12 cellular contexts compared by ENCODE assay signal in the genomic region with DNA sequence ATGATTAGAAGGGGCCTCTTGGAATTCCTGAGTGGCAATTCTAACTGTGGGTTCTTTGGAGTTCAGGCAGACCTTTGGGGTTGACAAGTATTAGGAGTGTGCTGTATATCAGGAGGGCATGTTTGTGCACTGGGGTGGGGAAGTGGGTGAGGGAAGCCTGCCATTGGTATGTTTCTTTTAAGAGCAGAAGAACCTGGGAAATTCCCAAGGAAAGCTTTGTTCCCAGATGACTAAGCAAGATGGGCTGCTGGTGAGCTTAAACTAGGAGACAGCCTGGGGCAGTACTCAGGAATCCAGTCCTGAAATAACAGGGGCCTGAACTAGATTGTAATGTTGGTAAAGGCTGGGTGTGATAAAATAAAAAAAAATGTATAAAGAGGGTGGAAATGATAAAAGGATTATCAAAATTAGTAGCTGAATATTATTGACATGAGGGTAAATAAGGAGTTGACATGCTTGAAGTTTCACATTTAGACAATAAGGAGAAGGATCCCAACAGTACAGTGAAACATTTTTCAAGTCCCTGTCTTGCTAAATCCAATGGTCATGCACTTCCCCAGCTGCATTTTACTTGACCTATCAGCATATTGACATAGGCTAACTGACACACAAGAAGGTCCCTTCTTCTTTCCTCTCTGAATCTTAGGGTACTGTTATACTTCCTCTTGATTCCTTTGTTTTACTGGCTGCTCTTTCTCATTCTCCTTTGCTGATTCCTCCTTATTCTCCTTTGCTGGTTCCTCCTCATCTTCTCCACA. TPM values are rescaled to one million over a fixed set of nuclear protein-coding genes. Genes with fewer than 3 reads are reported as not detected.
DNase-seq lines count a peak whose midpoint lies in the region; ATAC-seq and TF ChIP-seq lines count a peak whose summit lies in the region.
"Had no signal": no experiment of that assay in that cellular context is flagged by ENCODE, and none has a peak within 500 bp of the region (broad histone marks: within the 10 kb centered on the region; RNA-seq: fewer than 3 reads in every experiment).

No MANE protein-coding gene starts in this region.

- no peak overlapping the region for H3K56ac ChIP-seq in H9 (ENCODE audit: insufficient read length, low read depth, low read length)

- in situ Hi-C loops in GM23248 (cut with MboI), result no loop called here

- H4K91ac ChIP-seq in H9 (ENCODE audit: insufficient read length, low read depth, low read length), result no peak overlapping the region

- ATAC-seq in GM19455 (IDR thresholded peaks at IDR 0.05; ENCODE audit: unreplicated experiment), result no peak
- ATAC-seq in GM21423 (IDR thresholded peaks at IDR 0.05; ENCODE audit: unreplicated experiment), result no peak
- no peak for ATAC-seq in HG03135 (IDR thresholded peaks at IDR 0.05; ENCODE audit: unreplicated experiment)
- ATAC-seq: SK-N-SH treated with all-trans-retinoic acid at 6 μM for 48 hours had no signal

- no peak overlapping the region for H4K8ac ChIP-seq in H9 (replicated peaks; ENCODE audit: insufficient read length, low read depth, low read length)

- no peak overlapping the region for H3K18ac ChIP-seq in H9 (ENCODE audit: insufficient read length, low read depth, low read length)

- no peak overlapping the region for H3K23ac ChIP-seq in H9 (ENCODE audit: insufficient read length, low read depth, low read length)

- TF ChIP-seq CTCF in RWPE1 (conservative IDR thresholded peaks at IDR 0.05; ENCODE audit: low read depth) (no peak), fibroblast of villous mesenchyme (IDR thresholded peaks at IDR 0.05; ENCODE audit: insufficient read depth, low read depth, low read length) (no peak), smooth muscle cell (IDR thresholded peaks at IDR 0.05; ENCODE audit: borderline replicate concordance, insufficient read depth, poor library complexity, severe bottlenecking) (no peak), H9 (conservative IDR thresholded peaks at IDR 0.05) (no peak)

- DNase-seq in GM23248 (peak; percentile 73), RWPE1 (ENCODE audit: low spot score) (peak; percentile 82), fibroblast of villous mesenchyme (ENCODE audit: low read depth) (peak; percentile 75), smooth muscle cell (lab: John Stamatoyannopoulos, UW; ENCODE audit: unreplicated experiment) (no peak), H9 (no peak)
- DNase-seq: activated CD8-positive, alpha-beta memory T cell treated with anti-CD3 and anti-CD28 coated beads, Interleukin-2, amount 50 U/mL, for 48 hours; NCI-H187 treated with DMSO at 0.1 percent for 48 hours; testis had no signal

- H3K4me1 Mint-ChIP-seq in H9, result peaks cover 0 to 8% of the 10 kb centered on the region in 2 experiments; a peak in 2 of 4 replicates

- H3K4me2 ChIP-seq in GM23248 (ENCODE audit: unreplicated experiment) (no peak overlapping the region), smooth muscle cell (peak overlapping the region; percentile 23), H9 (ENCODE audit: insufficient read depth, insufficient read length, low read length) (no peak overlapping the region)

- H2BK5ac ChIP-seq in H9 (ENCODE audit: insufficient read length, low read length), result no peak overlapping the region

- no peaks in the 10 kb centered on the region for H3K9me2 ChIP-seq in GM23248 (ENCODE audit: insufficient read depth)

- H2BK15ac ChIP-seq in H9 (ENCODE audit: low read depth, low read length), result no peak overlapping the region

- H3K79me2 ChIP-seq in GM23248 (ENCODE audit: insufficient read depth) (no peaks in the 10 kb centered on the region), smooth muscle cell (ENCODE audit: low read depth) (no peaks in the 10 kb centered on the region), H9 (ENCODE audit: insufficient read depth, low read length) (no peaks in the 10 kb centered on the region)

- no peaks in the 10 kb centered on the region for H4K20me1 ChIP-seq in GM23248 (ENCODE audit: insufficient read depth)
- H4K20me1 ChIP-seq in smooth muscle cell (ENCODE audit: low read depth), result no peaks in the 10 kb centered on the region
- H4K20me1 ChIP-seq in H9 (ENCODE audit: control insufficient read depth, insufficient read depth, insufficient read length), result no peaks in the 10 kb centered on the region

- H3K36me3 Mint-ChIP-seq in H9 (ENCODE audit: insufficient read depth in 1 of 3, low read depth in 3 of 3), result peaks cover 2 to 15% (median 6%) of the 10 kb centered on the region in 3 experiments; a peak in 6 of 7 replicates

- H3K4me3 ChIP-seq in GM23248 (no peak overlapping the region), fibroblast of villous mesenchyme (ENCODE audit: low read depth, low read length) (no peak overlapping the region), smooth muscle cell (no peak overlapping the region)
- H3K4me3 ChIP-seq: testis had no signal

- peaks cover 38% of the 10 kb centered on the region for H3K4me1 ChIP-seq in GM23248 (ENCODE audit: insufficient read depth)
- no peaks in the 10 kb centered on the region for H3K4me1 ChIP-seq in smooth muscle cell (ENCODE audit: low read depth)
- no peaks in the 10 kb centered on the region; the same call in 1 of the 2 replicates for H3K4me1 ChIP-seq in H9 (ENCODE audit: insufficient read depth, low read length)

- H3K27ac ChIP-seq in GM23248, result 0 out of 2 replicates have a peak overlapping the region, but pooled peaks have one; percentile 18
- no peak overlapping the region for H3K27ac ChIP-seq in RWPE1
- peak overlapping the region; percentile 89 for H3K27ac ChIP-seq in smooth muscle cell (ENCODE audit: low read depth)
- H3K27ac ChIP-seq in H9 (ENCODE audit: insufficient read length, low read depth, low read length), result no peak overlapping the region
- H3K27ac ChIP-seq: testis had no signal

- H3K9me3 Mint-ChIP-seq in H9, result peaks cover 5 to 8% of the 10 kb centered on the region in 2 experiments; a peak in 4 of 5 replicates

- no peak overlapping the region for H3T11ph ChIP-seq in H9 (ENCODE audit: low read length)

- H3K9ac ChIP-seq in GM23248, result no peak overlapping the region
- H3K9ac ChIP-seq in smooth muscle cell (ENCODE audit: low read depth), result peak overlapping the region; percentile 20
- no peak overlapping the region for H3K9ac ChIP-seq in H9 (ENCODE audit: extremely low read depth, insufficient read length, low read length)

- H3K27me3 ChIP-seq in GM23248 (replicated peaks; ENCODE audit: insufficient read depth) (no peaks in the 10 kb centered on the region), smooth muscle cell (ENCODE audit: low read depth) (no peaks in the 10 kb centered on the region), H9 (ENCODE audit: insufficient read depth, low read length) (no peaks in the 10 kb centered on the region; the same call in 1 of the 2 replicates)
- H3K27me3 ChIP-seq: testis had no signal

- no peaks in the 10 kb centered on the region for H3K23me2 ChIP-seq in H9 (ENCODE audit: insufficient read length, low read depth, low read length, poor library complexity, severe bottlenecking)

- H3F3A ChIP-seq in GM23248 (ENCODE audit: insufficient read depth) (peaks cover 35% of the 10 kb centered on the region), smooth muscle cell (ENCODE audit: low read depth) (peaks cover 21% of the 10 kb centered on the region)

- no peak overlapping the region for H2BK120ac ChIP-seq in H9 (ENCODE audit: low read depth, low read length, poor library complexity, severe bottlenecking)

- no peaks in the 10 kb centered on the region for H3K79me1 ChIP-seq in H9 (ENCODE audit: insufficient read depth, low read depth, low read length, poor library complexity, severe bottlenecking)

- H3K27me3 Mint-ChIP-seq in H9 (ENCODE audit: low read depth), result no peaks in the 10 kb centered on the region; the same call in 1 of the 2 replicates

- POLR2A ChIA-PET in RWPE1 (lab: Yijun Ruan, JAX; ENCODE audit: low non-redundant PET), result no interaction called here

- H3K9me3 ChIP-seq in GM23248 (ENCODE audit: low read depth) (no peaks in the 10 kb centered on the region), smooth muscle cell (replicated peaks; ENCODE audit: low read depth) (no peaks in the 10 kb centered on the region), H9 (ENCODE audit: control insufficient read depth, low read depth, low read length) (no peaks in the 10 kb centered on the region)
- H3K9me3 ChIP-seq: testis had no signal

- CTCF ChIA-PET in RWPE1 (lab: Yijun Ruan, JAX), result interaction anchor here (0.6 kb wide), 1 partner anchor 447 kb away, joined by 3 read pairs; no protein-coding TSS in a partner anchor

- H3K36me3 ChIP-seq in GM23248 (ENCODE audit: low read depth), result no peaks in the 10 kb centered on the region
- no peaks in the 10 kb centered on the region for H3K36me3 ChIP-seq in smooth muscle cell (ENCODE audit: low read depth)

- no peak overlapping the region for H3K14ac ChIP-seq in H9 (ENCODE audit: insufficient read depth, low read length)

- no peak overlapping the region for H3K4ac ChIP-seq in H9 (ENCODE audit: low read depth, low read length)

- no peak overlapping the region for H2BK12ac ChIP-seq in H9 (ENCODE audit: insufficient read length, low read depth, low read length)

- peak overlapping the region in 1 of 3 experiments; percentile 1; a peak in 1 of 7 replicates for H3K27ac Mint-ChIP-seq in H9

- H2AFZ ChIP-seq in GM23248 (no peak overlapping the region), smooth muscle cell (ENCODE audit: low read depth) (peak overlapping the region; percentile 35), H9 (ENCODE audit: low read length) (no peak overlapping the region)

- no peak overlapping the region for H2BK20ac ChIP-seq in H9 (ENCODE audit: low read depth, low read length, poor library complexity, severe bottlenecking)

- H2AK5ac ChIP-seq in H9 (ENCODE audit: insufficient read length, low read length), result no peak overlapping the region

- no peak overlapping the region for H3K4me3 Mint-ChIP-seq in H9

- H4K5ac ChIP-seq in H9 (ENCODE audit: insufficient read length, low read depth, low read length), result no peak overlapping the region

RNA-seq across cellular contexts. Expression of a gene that starts 18.4 kb away (rescaled TPM):
- 57.0 and 58.8 TPM in 2 replicates for total RNA-seq in GM23248 (2014; rRNA removed; shearing (Covaris generic))
- polyA plus RNA-seq in GM23248 (2016; fragmentation: Nextera tagmentation; extraction: Ambion mirVana) (61.6 and 65.3 TPM in 2 replicates), smooth muscle cell (51.1 and 61.1 TPM in 2 replicates)
- total RNA-seq in fibroblast of villous mesenchyme (26.7 and 47.5 TPM in 2 replicates), smooth muscle cell (83.7 and 88.3 TPM in 2 replicates), H9 (2021) (28.4 and 32.2 TPM in 2 replicates)

Comparison
In these comparisons a context has a peak if more than half of its experiments do, and no peak if none do; other contexts are left out.
1. DNase-seq: peak in GM23248 (single experiment), RWPE1 (single experiment) and fibroblast of villous mesenchyme (single experiment); none in smooth muscle cell (single experiment) and H9 (single experiment).
2. H3K27ac ChIP-seq: peak in GM23248 (single experiment) and smooth muscle cell (single experiment); none in RWPE1 (single experiment) and H9 (single experiment).